ENCODE assay signal across 10 cellular contexts in the genomic region with DNA sequence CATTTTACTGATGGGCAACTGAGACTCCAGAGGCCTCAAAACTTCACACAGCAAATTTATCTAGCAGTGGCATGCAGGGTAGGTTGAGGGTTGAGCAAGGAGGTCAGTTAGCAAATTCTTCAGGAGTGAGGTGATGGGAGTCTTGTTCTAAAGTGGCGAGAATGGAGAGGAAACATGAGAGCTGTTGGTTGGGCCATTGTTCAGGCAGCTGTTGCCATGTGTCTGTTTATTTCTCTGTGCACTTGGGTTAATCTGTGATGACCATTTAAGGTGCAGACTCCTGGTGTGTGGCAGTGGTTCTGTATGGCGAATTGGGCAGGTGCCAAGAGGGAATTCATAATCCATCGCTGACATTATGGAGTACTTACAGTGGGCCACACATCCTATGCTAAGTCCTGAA. TPM values are rescaled to one million over a fixed set of nuclear protein-coding genes. Genes with fewer than 3 reads are reported as not detected.
A peak's percentile ranks its signal among the peaks of the same experiment; 100 is the strongest.
DNase-seq lines count a peak whose midpoint lies in the region; ATAC-seq, FAIRE-seq and TF ChIP-seq lines count a peak whose summit lies in the region.
"Had no signal": no experiment of that assay in that cellular context is flagged by ENCODE, and none has a peak within 500 bp of the region (broad histone marks: within the 10 kb centered on the region; RNA-seq: fewer than 3 reads in every experiment).

No MANE protein-coding gene starts in this region.

- H3K27ac ChIP-seq in right cardiac atrium (ENCODE audit: low read length), result peak overlapping the region; percentile 14
- no peak overlapping the region for H3K27ac ChIP-seq in pancreas

- intact Hi-C loops in right cardiac atrium (cut with DNase I) (loop anchor here in 3 of 4 donors (5.0 to 10.0 kb wide), 6 partner anchors 99 to 311 kb away; no protein-coding TSS in a partner anchor), pancreas (cut with DNase I) (loop anchor here in 1 of 3 donors (10.0 kb wide), 1 partner anchor 101 kb away; no protein-coding TSS in a partner anchor)

- H3K36me3 ChIP-seq in MG63 (no peaks in the 10 kb centered on the region), pancreas (no peaks in the 10 kb centered on the region)

- POLR2A ChIA-PET in AG04449 (lab: Yijun Ruan, JAX), result no interaction called here

- peak; percentile 31 to 40 for ATAC-seq in right cardiac atrium
- ATAC-seq in HG03354 (IDR thresholded peaks at IDR 0.05; ENCODE audit: poor library complexity, severe bottlenecking, unreplicated experiment), result no peak
- no peak for ATAC-seq in pancreas

- WGBS in right cardiac atrium, result 62% methylated on average over 3 of the region's 3 CpGs
- WGBS in pancreas, 2 donors, result 73 to 87% methylated on average over 3 of the region's 3 CpGs

- no peak for TF ChIP-seq POLR2A in GM12892 (IDR thresholded peaks at IDR 0.05; ENCODE audit: low read depth, low read length)

- H3K27me3 ChIP-seq in MG63 (no peaks in the 10 kb centered on the region), right cardiac atrium (ENCODE audit: control insufficient read depth, insufficient read depth) (no peaks in the 10 kb centered on the region), pancreas (no peaks in the 10 kb centered on the region)

- CTCF ChIA-PET in AG04449 (lab: Yijun Ruan, JAX), result interaction anchor here (0.6 to 4.6 kb wide), 38 partner anchors 8 to 637 kb away, joined by 3 to 84 read pairs (median 4); no protein-coding TSS in a partner anchor

- DNase-seq in AG04449 (ENCODE audit: low read depth, low spot score) (peak; percentile 69), MG63 (peak; percentile 15), SHP77 treated with DMSO at 0.1 percent for 48 hours (lab: John Stamatoyannopoulos, UW) (peak; percentile 21), right cardiac atrium (no peak), GM12892 (ENCODE audit: insufficient read length) (no peak), pancreas (no peak)
- no peak for DNase-seq in activated naive CD4-positive, alpha-beta T cell treated with Interleukin-2 at 50 U/mL for 16 hours
- DNase-seq: activated naive CD4-positive, alpha-beta T cell treated with anti-CD3 and anti-CD28 coated beads, Interleukin-2, amount 10 ng/mL, durations not matched to agents 7 days and 5 days had no signal

- peaks cover 7% of the 10 kb centered on the region for H3K4me1 ChIP-seq in right cardiac atrium (ENCODE audit: control insufficient read depth, insufficient read depth, low read length)
- peaks cover 0 to 7% (median 0%) of the 10 kb centered on the region in 3 donors for H3K4me1 ChIP-seq in pancreas

- H3K4me3 ChIP-seq in AG04449 (ENCODE audit: low read depth, low read length), result no peak overlapping the region
- no peak overlapping the region for H3K4me3 ChIP-seq in MG63
- H3K4me3 ChIP-seq in right cardiac atrium (ENCODE audit: low read length), result no peak overlapping the region
- no peak overlapping the region for H3K4me3 ChIP-seq in pancreas

- H3K9me3 ChIP-seq in MG63 (peaks cover 18% of the 10 kb centered on the region; the same call in 1 of the 2 replicates), right cardiac atrium (ENCODE audit: control insufficient read depth, low read length) (no peaks in the 10 kb centered on the region), pancreas (no peaks in the 10 kb centered on the region)

- TF ChIP-seq CTCF in AG04449 (IDR thresholded peaks at IDR 0.05; ENCODE audit: insufficient read depth, low read length, missing control alignments), result no peak
- TF ChIP-seq CTCF in pancreas (IDR thresholded peaks at IDR 0.05), result no peak

- FAIRE-seq in GM12892 (lab: Jason Lieb, UNC) (no peak), pancreas (lab: Jason Lieb, UNC) (no peak)

RNA-seq across cellular contexts. Expression of a gene that starts 30.4 kb away (rescaled TPM):
- not detected in 2 replicates for total RNA-seq in MG63 (2014; rRNA removed; shearing (Covaris generic); ENCODE audit: low replicate concordance)
- total RNA-seq in right cardiac atrium (1 to 10 TPM; 2.1 to 6.0 (median 3.9) TPM), pancreas (under 1 TPM; 0.34 to 0.94 (median 0.64) TPM)
- polyA plus RNA-seq in right cardiac atrium (5.7 TPM), pancreas (1 to 10 TPM; 3.4 to 5.8 TPM)
- polyA plus RNA-seq in GM12892 (2012; ENCODE audit: missing spikeins), result 0.30 TPM
- total RNA-seq: mononuclear cell had no signal

Comparison
In these comparisons a context has a peak if more than half of its experiments do, and no peak if none do; other contexts are left out.
1. DNase-seq: peak in AG04449 (single experiment), MG63 (single experiment) and SHP77 treated with DMSO at 0.1 percent for 48 hours (single experiment); none in right cardiac atrium (0 of 3), activated naive CD4-positive, alpha-beta T cell treated with Interleukin-2 at 50 U/mL for 16 hours (single experiment), GM12892 (single experiment) and pancreas (0 of 6).
2. ATAC-seq: peak in right cardiac atrium (2 of 2); none in HG03354 (single experiment) and pancreas (0 of 4).